ENCODE assay signal across 8 cellular contexts in genomic region chr10:70403483-70404035, GRCh38. TPM values are rescaled to one million over a fixed set of nuclear protein-coding genes. Genes with fewer than 3 reads are reported as not detected.
DNase-seq lines count a peak whose midpoint lies in the region; ATAC-seq and TF ChIP-seq lines count a peak whose summit lies in the region.

No MANE protein-coding gene starts in this region.

- H3K36me3 ChIP-seq in Peyer's patch: no peaks in the 10 kb centered on the region
- no peaks in the 10 kb centered on the region for H3K36me3 ChIP-seq in stomach

- no peaks in the 10 kb centered on the region for H3K9me3 Mint-ChIP-seq in activated T-cell treated with anti-CD3 and anti-CD28 coated beads, Interleukin-2, amount 50 U/mL, for 72 hours

- peaks cover 43% of the 10 kb centered on the region for H3K4me1 Mint-ChIP-seq in activated T-cell treated with anti-CD3 and anti-CD28 coated beads, Interleukin-2, amount 50 U/mL, for 72 hours (ENCODE audit: low read depth)

- ATAC-seq in activated T-cell treated with anti-CD3 and anti-CD28 coated beads, Interleukin-2, amount 50 U/mL, for 72 hours (replicated peaks in 1 of 2): no peak
- ATAC-seq in GM21737 (IDR thresholded peaks at IDR 0.05; ENCODE audit: unreplicated experiment) (no peak), HG02623 (IDR thresholded peaks at IDR 0.05; ENCODE audit: unreplicated experiment) (no peak), GM21360 (IDR thresholded peaks at IDR 0.05; ENCODE audit: unreplicated experiment) (no peak)

- H3K4me1 ChIP-seq in Peyer's patch: peaks cover 0 to 13% (median 7%) of the 10 kb centered on the region in 4 donors
- peaks cover 19 to 40% (median 33%) of the 10 kb centered on the region in 4 donors for H3K4me1 ChIP-seq in stomach

- peak overlapping the region; percentile 94 to 95 for H3K4me3 Mint-ChIP-seq in activated T-cell treated with anti-CD3 and anti-CD28 coated beads, Interleukin-2, amount 50 U/mL, for 72 hours

- TF ChIP-seq POLR2A in Peyer's patch (IDR thresholded peaks at IDR 0.05) (no peak), stomach (IDR thresholded peaks at IDR 0.05) (no peak)

- intact Hi-C loops in stomach (cut with DNase I; ENCODE audit: low total_unique reads): no loop called here

- peak overlapping the region; percentile 87 to 95 (median 88) for H3K4me3 ChIP-seq in Peyer's patch
- H3K4me3 ChIP-seq in fibroblast of villous mesenchyme (ENCODE audit: low read depth, low read length): peak overlapping the region; percentile 40
- H3K4me3 ChIP-seq in stomach: peak overlapping the region; percentile 78 to 98 (median 82)

- DNase-seq in activated T-cell treated with anti-CD3 and anti-CD28 coated beads, Interleukin-2, amount 50 U/mL, for 72 hours: no peak
- DNase-seq in activated T-cell treated with anti-CD3 and anti-CD28 coated beads, Interleukin-2, amount 50 U/mL, for 1 hour: no peak
- no peak for DNase-seq in Peyer's patch
- no peak for DNase-seq in fibroblast of villous mesenchyme (ENCODE audit: low read depth)
- DNase-seq in stomach: no peak

- TF ChIP-seq CTCF in Peyer's patch (IDR thresholded peaks at IDR 0.05) (no peak), fibroblast of villous mesenchyme (IDR thresholded peaks at IDR 0.05; ENCODE audit: insufficient read depth, low read depth, low read length) (no peak), stomach (IDR thresholded peaks at IDR 0.05) (no peak)

- peak overlapping the region; percentile 58 for H3K27ac Mint-ChIP-seq in activated T-cell treated with anti-CD3 and anti-CD28 coated beads, Interleukin-2, amount 50 U/mL, for 72 hours

- H3K36me3 Mint-ChIP-seq in activated T-cell treated with anti-CD3 and anti-CD28 coated beads, Interleukin-2, amount 50 U/mL, for 72 hours (ENCODE audit: insufficient read depth in 2 of 2): peaks cover 4% of the 10 kb centered on the region in 2 donors

- TF ChIP-seq EP300 in stomach (IDR thresholded peaks at IDR 0.05): no peak

- no peaks in the 10 kb centered on the region for H3K9me3 ChIP-seq in Peyer's patch
- no peaks in the 10 kb centered on the region for H3K9me3 ChIP-seq in stomach

- WGBS in stomach, 5 donors: 2 to 4% (median 4%) methylated on average over 12 of the region's 12 CpGs

- H3K27me3 ChIP-seq in Peyer's patch (no peaks in the 10 kb centered on the region), stomach (no peaks in the 10 kb centered on the region)

- H3K27ac ChIP-seq in Peyer's patch: peak overlapping the region; percentile 95 to 99 (median 97)
- peak overlapping the region in 4 of 5 donors; percentile 98 to 100 (median 100) for H3K27ac ChIP-seq in stomach

- no peaks in the 10 kb centered on the region for H3K27me3 Mint-ChIP-seq in activated T-cell treated with anti-CD3 and anti-CD28 coated beads, Interleukin-2, amount 50 U/mL, for 72 hours (ENCODE audit: low read depth)

RNA-seq across cellular contexts. Expression of gene EIF4EBP2, which starts 0.4 kb away (rescaled TPM):
- total RNA-seq in activated T-cell treated with anti-CD3 and anti-CD28 coated beads, Interleukin-2, amount 50 U/mL, for 72 hours: 10 to 100 TPM; 23.6 to 24.3 TPM
- 100 to 1,000 TPM in 1 of 4 donors, 10 to 100 TPM in 3; 64.4 to 129 (median 93.0) TPM for total RNA-seq in Peyer's patch
- total RNA-seq in fibroblast of villous mesenchyme: 43.2 and 58.7 TPM in 2 replicates
- 10 to 100 TPM; 24.0 to 74.7 (median 64.3) TPM for total RNA-seq in stomach
- polyA plus RNA-seq in stomach: 10 to 100 TPM; 18.9 to 43.2 (median 32.4) TPM

RNA-seq across cellular contexts. Expression of gene LRRC20, which starts 21.1 kb away (rescaled TPM):
- 1 to 10 TPM; 3.6 to 5.8 TPM for total RNA-seq in activated T-cell treated with anti-CD3 and anti-CD28 coated beads, Interleukin-2, amount 50 U/mL, for 72 hours
- total RNA-seq in Peyer's patch: 10 to 100 TPM in 1 of 4 donors, 1 to 10 TPM in 3; 1.5 to 19.8 (median 6.5) TPM
- 3.9 and 7.4 TPM in 2 replicates for total RNA-seq in fibroblast of villous mesenchyme
- 10 to 100 TPM in 1 of 5 donors, 1 to 10 TPM in 3, under 1 TPM in 1; 0.29 to 47.8 (median 2.3) TPM for total RNA-seq in stomach
- 1 to 10 TPM; 3.3 to 6.1 (median 4.0) TPM for polyA plus RNA-seq in stomach

RNA-seq across cellular contexts. Expression of gene NODAL, which starts 37.9 kb away (rescaled TPM):
- not detected for total RNA-seq in activated T-cell treated with anti-CD3 and anti-CD28 coated beads, Interleukin-2, amount 50 U/mL, for 72 hours
- not detected for total RNA-seq in Peyer's patch
- not detected in 2 replicates for total RNA-seq in fibroblast of villous mesenchyme
- total RNA-seq in stomach: not detected
- not detected for polyA plus RNA-seq in stomach
